16 cellular contexts compared by ENCODE assay signal in the genomic region with DNA sequence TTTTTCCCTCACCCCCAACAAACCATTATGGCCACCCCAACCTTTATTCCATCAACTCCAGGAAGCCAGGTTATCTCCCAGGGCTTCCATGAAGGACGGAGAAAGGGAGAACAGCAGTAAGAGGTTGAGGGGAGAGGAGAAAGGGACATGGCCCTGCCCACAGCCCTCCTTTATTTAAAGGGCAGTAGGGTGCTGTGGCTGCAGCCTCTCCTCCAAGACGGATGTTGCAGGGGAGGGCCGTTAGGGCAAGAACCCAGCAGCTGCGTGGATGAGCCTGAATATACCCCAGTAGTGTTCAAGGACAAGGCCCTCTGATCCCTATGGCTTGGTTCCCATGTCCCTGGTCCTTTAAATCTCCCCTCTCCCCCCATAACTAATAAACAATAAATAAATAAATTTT. TPM values are rescaled to one million over a fixed set of nuclear protein-coding genes. Genes with fewer than 3 reads are reported as not detected.
A peak's percentile ranks its signal among the peaks of the same experiment; 100 is the strongest.
DNase-seq lines count a peak whose midpoint lies in the region; ATAC-seq and TF ChIP-seq lines count a peak whose summit lies in the region.
"Had no signal": no experiment of that assay in that cellular context is flagged by ENCODE, and none has a peak within 500 bp of the region (broad histone marks: within the 10 kb centered on the region; RNA-seq: fewer than 3 reads in every experiment).

No MANE protein-coding gene starts in this region.

- H3K9me3 ChIP-seq in OCI-LY7 (ENCODE audit: low read length), result no peaks in the 10 kb centered on the region
- H3K9me3 ChIP-seq in effector memory CD4-positive, alpha-beta T cell (ENCODE audit: control insufficient read depth, low read length), result no peaks in the 10 kb centered on the region

- ATAC-seq in stimulated activated naive B cell treated with anti-CD40 and anti-IgM and Interleukin-4, amounts not matched to agents 10 μg/mL and 1 μg/mL and 100 μg/mL, for 72 hours (replicated peaks), result no peak

- no peaks in the 10 kb centered on the region for H3K79me2 ChIP-seq in OCI-LY7 (ENCODE audit: insufficient read depth, low read depth, low read length)

- no peak overlapping the region for H3K4me3 Mint-ChIP-seq in activated naive CD4-positive, alpha-beta T cell treated with anti-CD3 and anti-CD28 coated beads for 36 hours
- H3K4me3 Mint-ChIP-seq in stimulated activated naive B cell treated with anti-CD40 and anti-IgM and Interleukin-4, amounts not matched to agents 10 μg/mL and 1 μg/mL and 100 μg/mL, for 72 hours, result peak overlapping the region; percentile 56 to 70

- CTCF ChIA-PET in activated naive CD4-positive, alpha-beta T cell treated with anti-CD3 and anti-CD28 coated beads for 36 hours (lab: Charles Lee), result interaction anchor here (1.3 kb wide), 1 partner anchor 30 kb away, joined by 6 read pairs; no protein-coding TSS in a partner anchor
- CTCF ChIA-PET in OCI-LY7 (lab: Charles Lee; ENCODE audit: unreplicated experiment), result interaction anchor here (0.8 kb wide), 1 partner anchor 29 kb away, joined by 3 read pairs; no protein-coding TSS in a partner anchor

- H3K9me2 ChIP-seq in OCI-LY7 (ENCODE audit: insufficient read depth, low read length), result no peaks in the 10 kb centered on the region

- H4K20me1 ChIP-seq in OCI-LY7 (ENCODE audit: insufficient read depth, low read length), result no peaks in the 10 kb centered on the region

- peak overlapping the region; percentile 96 for H3K27ac ChIP-seq in OCI-LY7 (ENCODE audit: low read depth, low read length, poor library complexity, severe bottlenecking)
- peak overlapping the region; percentile 25 for H3K27ac ChIP-seq in effector memory CD4-positive, alpha-beta T cell (ENCODE audit: insufficient read depth, low read length, poor library complexity, severe bottlenecking)

- H3K4me2 ChIP-seq in OCI-LY7 (ENCODE audit: low read length), result peak overlapping the region; percentile 89
- H3K4me2 ChIP-seq: smooth muscle cell had no signal

- POLR2A ChIA-PET in OCI-LY7 (lab: Charles Lee), result interaction anchor here (0.6 to 1.5 kb wide), 3 partner anchors 12 to 49 kb away, joined by 3 to 5 read pairs (median 3); no protein-coding TSS in a partner anchor

- H2AFZ ChIP-seq in OCI-LY7 (ENCODE audit: low read length), result no peak overlapping the region

- peaks cover 51% of the 10 kb centered on the region for H3K4me1 Mint-ChIP-seq in activated naive CD4-positive, alpha-beta T cell treated with anti-CD3 and anti-CD28 coated beads for 36 hours (ENCODE audit: low read depth)
- peaks cover 62 to 90% of the 10 kb centered on the region in 2 donors for H3K4me1 Mint-ChIP-seq in stimulated activated naive B cell treated with anti-CD40 and anti-IgM and Interleukin-4, amounts not matched to agents 10 μg/mL and 1 μg/mL and 100 μg/mL, for 72 hours

- TF ChIP-seq CTCF in OCI-LY7 (conservative IDR thresholded peaks at IDR 0.05; ENCODE audit: low read length), result no peak

- no peak for DNase-seq in activated naive CD4-positive, alpha-beta T cell treated with anti-CD3 and anti-CD28 coated beads for 36 hours
- no peak for DNase-seq in activated naive CD4-positive, alpha-beta T cell treated with Interleukin-2 at 50 U/mL for 16 hours
- DNase-seq in OCI-LY7 (ENCODE audit: low spot score) (peak; percentile 45), GM19240 (ENCODE audit: insufficient read length, low spot score) (no peak), SIG-M5 treated with dmso at 0.1 percent for 504 hours (lab: John Stamatoyannopoulos, UW; ENCODE audit: unreplicated experiment) (no peak), mucosa of gallbladder (ENCODE audit: low spot score) (no peak)
- no peak for DNase-seq in effector memory CD4-positive, alpha-beta T cell
- DNase-seq in stimulated activated naive B cell treated with anti-CD40 and anti-IgM and Interleukin-4, amounts not matched to agents 10 μg/mL and 1 μg/mL and 100 μg/mL, for 72 hours, result no peak
- DNase-seq: activated CD4-positive, CD25-positive, alpha-beta regulatory T cell; DMS153; effector CD8-positive, alpha-beta T cell; foreskin fibroblast had no signal

- peak overlapping the region; percentile 99 for H3K27ac Mint-ChIP-seq in activated naive CD4-positive, alpha-beta T cell treated with anti-CD3 and anti-CD28 coated beads for 36 hours
- H3K27ac Mint-ChIP-seq in stimulated activated naive B cell treated with anti-CD40 and anti-IgM and Interleukin-4, amounts not matched to agents 10 μg/mL and 1 μg/mL and 100 μg/mL, for 72 hours, result peak overlapping the region; percentile 85

- no TSS peak for BruUV-seq in OCI-LY7 (replicated peaks; lab: Mats Ljungman, UMichigan)

- no peaks in the 10 kb centered on the region for H3K27me3 ChIP-seq in effector memory CD4-positive, alpha-beta T cell (replicated peaks; ENCODE audit: control insufficient read depth, insufficient read depth, low read length, poor library complexity, severe bottlenecking)

- H3K4me3 ChIP-seq in OCI-LY7 (ENCODE audit: low read depth, low read length, poor library complexity, severe bottlenecking), result peak overlapping the region; percentile 37
- H3K4me3 ChIP-seq in effector memory CD4-positive, alpha-beta T cell (ENCODE audit: insufficient read depth, low read depth, low read length, poor library complexity, severe bottlenecking), result no peak overlapping the region
- H3K4me3 ChIP-seq: SK-N-MC, smooth muscle cell had no signal

- intact Hi-C loops in activated naive CD4-positive, alpha-beta T cell treated with anti-CD3 and anti-CD28 coated beads for 36 hours (cut with micrococcal nuclease), result loop anchor here (10.0 kb wide), 1 partner anchor 278 kb away; no protein-coding TSS in a partner anchor
- intact Hi-C loops in OCI-LY7 (cut with micrococcal nuclease; ENCODE audit: unreplicated experiment), result no loop called here

- H3K4me1 ChIP-seq in OCI-LY7 (ENCODE audit: insufficient read depth, low read length, poor library complexity, severe bottlenecking), result peaks cover 57% of the 10 kb centered on the region
- peaks cover 27% of the 10 kb centered on the region for H3K4me1 ChIP-seq in effector memory CD4-positive, alpha-beta T cell (ENCODE audit: control insufficient read depth, insufficient read depth, low read length, poor library complexity, severe bottlenecking)

- H3K36me3 ChIP-seq in OCI-LY7 (ENCODE audit: insufficient read depth, low read length), result peaks cover 55% of the 10 kb centered on the region
- peaks cover 54% of the 10 kb centered on the region for H3K36me3 ChIP-seq in effector memory CD4-positive, alpha-beta T cell (ENCODE audit: control insufficient read depth, insufficient read depth, low read length)

- H3K27me3 Mint-ChIP-seq in activated naive CD4-positive, alpha-beta T cell treated with anti-CD3 and anti-CD28 coated beads for 36 hours (ENCODE audit: low read depth), result no peaks in the 10 kb centered on the region
- H3K27me3 Mint-ChIP-seq in stimulated activated naive B cell treated with anti-CD40 and anti-IgM and Interleukin-4, amounts not matched to agents 10 μg/mL and 1 μg/mL and 100 μg/mL, for 72 hours, result no peaks in the 10 kb centered on the region

- H3K36me3 Mint-ChIP-seq in activated naive CD4-positive, alpha-beta T cell treated with anti-CD3 and anti-CD28 coated beads for 36 hours (ENCODE audit: low read depth), result peaks cover 46% of the 10 kb centered on the region
- H3K36me3 Mint-ChIP-seq in stimulated activated naive B cell treated with anti-CD40 and anti-IgM and Interleukin-4, amounts not matched to agents 10 μg/mL and 1 μg/mL and 100 μg/mL, for 72 hours, result peaks cover 56 to 57% of the 10 kb centered on the region in 2 donors

- H3K9me3 Mint-ChIP-seq in activated naive CD4-positive, alpha-beta T cell treated with anti-CD3 and anti-CD28 coated beads for 36 hours, result no peaks in the 10 kb centered on the region
- no peaks in the 10 kb centered on the region for H3K9me3 Mint-ChIP-seq in stimulated activated naive B cell treated with anti-CD40 and anti-IgM and Interleukin-4, amounts not matched to agents 10 μg/mL and 1 μg/mL and 100 μg/mL, for 72 hours

RNA-seq across cellular contexts. Expression of a gene that starts 5.9 kb away (rescaled TPM):
- under 1 TPM in 1 of 2 experiments, not detected in 1; 0.29 TPM for total RNA-seq in activated naive CD4-positive, alpha-beta T cell treated with anti-CD3 and anti-CD28 coated beads for 36 hours
- total RNA-seq in OCI-LY7 (2014; rRNA removed; shearing (Covaris generic)), result 3.0 TPM in 1 of 2 replicates, not detected in the other
- total RNA-seq in OCI-LY7 (2022), result 0.34 TPM in 1 of 2 replicates, not detected in the other
- not detected for total RNA-seq in mucosa of gallbladder
- total RNA-seq: osteoblast, smooth muscle cell, temporal lobe had no signal

RNA-seq across cellular contexts. Expression of a gene that starts 13.1 kb away (rescaled TPM):
- total RNA-seq in activated naive CD4-positive, alpha-beta T cell treated with anti-CD3 and anti-CD28 coated beads for 36 hours, result 10 to 100 TPM; 82.3 to 87.2 TPM
- 84.6 and 88.9 TPM in 2 replicates for total RNA-seq in OCI-LY7 (2014; rRNA removed; shearing (Covaris generic))
- total RNA-seq in OCI-LY7 (2022) (121 and 127 TPM in 2 replicates), mucosa of gallbladder (44.5 TPM)

RNA-seq across cellular contexts. Expression of a gene that starts 31.1 kb away (rescaled TPM):
- 100 to 1,000 TPM; 154 to 159 TPM for total RNA-seq in activated naive CD4-positive, alpha-beta T cell treated with anti-CD3 and anti-CD28 coated beads for 36 hours
- 78.8 and 106 TPM in 2 replicates for total RNA-seq in OCI-LY7 (2014; rRNA removed; shearing (Covaris generic))
- total RNA-seq in OCI-LY7 (2022) (133 and 139 TPM in 2 replicates), mucosa of gallbladder (142 TPM)

RNA-seq across cellular contexts. Expression of a gene that starts 36.1 kb away (rescaled TPM):
- 10 to 100 TPM; 17.1 to 21.3 TPM for total RNA-seq in activated naive CD4-positive, alpha-beta T cell treated with anti-CD3 and anti-CD28 coated beads for 36 hours
- total RNA-seq in OCI-LY7 (2014; rRNA removed; shearing (Covaris generic)), result 15.9 and 17.2 TPM in 2 replicates
- total RNA-seq in OCI-LY7 (2022) (20.8 and 21.0 TPM in 2 replicates), mucosa of gallbladder (38.9 TPM)
